In the genomic region with DNA sequence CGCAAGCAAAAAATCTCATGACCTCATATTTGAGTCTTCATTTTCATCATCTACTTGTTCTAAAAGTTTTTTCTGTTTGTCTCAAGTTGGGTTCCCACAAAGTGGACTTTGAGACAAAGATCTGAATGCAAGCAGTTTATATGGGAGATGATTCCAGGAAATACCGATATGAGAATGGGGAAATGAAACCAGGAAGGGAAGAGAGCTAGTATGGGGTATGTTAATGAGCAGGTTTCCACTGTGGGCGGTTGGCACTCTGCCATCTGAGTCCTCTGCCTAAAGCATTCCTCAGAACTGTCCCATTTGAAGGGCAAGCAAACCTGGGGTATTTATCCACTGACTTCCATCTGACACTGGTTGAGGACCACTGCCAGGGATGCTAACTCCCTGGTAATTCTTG, we compare ENCODE assay signal across 10 cellular contexts. TPM values are rescaled to one million over a fixed set of nuclear protein-coding genes. Genes with fewer than 3 reads are reported as not detected.
DNase-seq lines count a peak whose midpoint lies in the region; ATAC-seq and TF ChIP-seq lines count a peak whose summit lies in the region.
"Had no signal": no experiment of that assay in that cellular context is flagged by ENCODE, and none has a peak within 500 bp of the region (broad histone marks: within the 10 kb centered on the region; RNA-seq: fewer than 3 reads in every experiment).

No MANE protein-coding gene starts in this region.

- no peaks in the 10 kb centered on the region for H3K4me1 ChIP-seq in Caco-2
- H3K4me1 ChIP-seq: HAP-1 had no signal

- H3K36me3 ChIP-seq in Caco-2 (ENCODE audit: control insufficient read depth, insufficient read depth, low read length), result no peaks in the 10 kb centered on the region
- H3K36me3 ChIP-seq: HAP-1 had no signal

- POLR2A ChIA-PET in Caco-2 (lab: Charles Lee), result no interaction called here

- peaks cover 18% of the 10 kb centered on the region for H3K4me1 Mint-ChIP-seq in activated T-helper 17 cell treated with anti-CD3 and anti-CD28 coated beads, Interleukin-2, amount 50 U/mL, for 72 hours
- H3K4me1 Mint-ChIP-seq in Caco-2 (ENCODE audit: low read depth, unreplicated experiment), result no peaks in the 10 kb centered on the region

- peak overlapping the region; percentile 14 for H3K27ac Mint-ChIP-seq in activated T-helper 17 cell treated with anti-CD3 and anti-CD28 coated beads, Interleukin-2, amount 50 U/mL, for 72 hours
- no peak overlapping the region for H3K27ac Mint-ChIP-seq in Caco-2 (ENCODE audit: unreplicated experiment)

- no peaks in the 10 kb centered on the region for H3K9me3 Mint-ChIP-seq in activated T-helper 17 cell treated with anti-CD3 and anti-CD28 coated beads, Interleukin-2, amount 50 U/mL, for 72 hours
- H3K9me3 Mint-ChIP-seq in Caco-2 (ENCODE audit: unreplicated experiment), result peaks cover 14% of the 10 kb centered on the region

- peak overlapping the region; percentile 45 for H3K4me3 Mint-ChIP-seq in activated T-helper 17 cell treated with anti-CD3 and anti-CD28 coated beads, Interleukin-2, amount 50 U/mL, for 72 hours
- H3K4me3 Mint-ChIP-seq in Caco-2 (ENCODE audit: unreplicated experiment), result no peak overlapping the region

- no peaks in the 10 kb centered on the region for H3K36me3 Mint-ChIP-seq in activated T-helper 17 cell treated with anti-CD3 and anti-CD28 coated beads, Interleukin-2, amount 50 U/mL, for 72 hours (ENCODE audit: low read depth)
- H3K36me3 Mint-ChIP-seq in Caco-2 (ENCODE audit: insufficient read depth, unreplicated experiment), result no peaks in the 10 kb centered on the region

- ATAC-seq in HG02763 (IDR thresholded peaks at IDR 0.05; ENCODE audit: unreplicated experiment), result peak; percentile 58
- ATAC-seq in activated T-helper 17 cell treated with anti-CD3 and anti-CD28 coated beads, Interleukin-2, amount 50 U/mL, for 72 hours (replicated peaks), result peak; percentile 62
- no peak for ATAC-seq in GM19455 (IDR thresholded peaks at IDR 0.05; ENCODE audit: unreplicated experiment)

- CTCF ChIA-PET in Caco-2 (lab: Charles Lee), result no interaction called here

- H3K4me3 ChIP-seq in Caco-2 (ENCODE audit: low read depth, low read length), result no peak overlapping the region
- H3K4me3 ChIP-seq: HAP-1 had no signal

- BruUV-seq in Caco-2 (replicated peaks; lab: Mats Ljungman, UMichigan), result no TSS peak

- no peak for TF ChIP-seq CTCF in Caco-2 (IDR thresholded peaks at IDR 0.05; ENCODE audit: insufficient read depth in 1 of 2, low read depth in 1 of 2, low read length in 1 of 2, severe bottlenecking in 1 of 2, unreplicated experiment in 1 of 2)

- H3K27me3 ChIP-seq in Caco-2 (replicated peaks; ENCODE audit: control insufficient read depth, insufficient read depth, low read length), result no peaks in the 10 kb centered on the region

- H3K9me3 ChIP-seq in Caco-2, result no peaks in the 10 kb centered on the region
- H3K9me3 ChIP-seq: HAP-1 had no signal

- peak; percentile 32 for DNase-seq in Daoy (ENCODE audit: low read depth)
- peak; percentile 32 for DNase-seq in putamen (ENCODE audit: low spot score)
- no peak for DNase-seq in NCI-H2081 treated with DMSO at 0.1 percent for 48 hours (lab: John Stamatoyannopoulos, UW)
- DNase-seq in Caco-2, result no peak
- no peak for DNase-seq in stimulated activated naive CD4-positive, alpha-beta T cell treated with Interleukin-2 at 50 U/mL for 16 hours (lab: John Stamatoyannopoulos, UW)
- DNase-seq: T1000 had no signal

- no peaks in the 10 kb centered on the region for H3K27me3 Mint-ChIP-seq in activated T-helper 17 cell treated with anti-CD3 and anti-CD28 coated beads, Interleukin-2, amount 50 U/mL, for 72 hours
- peaks cover 2% of the 10 kb centered on the region for H3K27me3 Mint-ChIP-seq in Caco-2 (ENCODE audit: insufficient read depth, unreplicated experiment)

- intact Hi-C loops in Caco-2 (cut with micrococcal nuclease; ENCODE audit: unreplicated experiment), result no loop called here

RNA-seq across cellular contexts. Expression of gene ADPRH, which starts 8.8 kb away (rescaled TPM):
- 0.86 and 2.5 TPM in 2 replicates for total RNA-seq in Daoy (2014; rRNA removed; shearing (Covaris generic))
- total RNA-seq in activated T-helper 17 cell treated with anti-CD3 and anti-CD28 coated beads, Interleukin-2, amount 50 U/mL, for 72 hours, result 10 to 100 TPM; 11.4 to 14.7 TPM
- 2.8 TPM in 2 replicates for total RNA-seq in Caco-2 (2022)

RNA-seq across cellular contexts. Expression of gene PLA1A, which starts 9.6 kb away (rescaled TPM):
- total RNA-seq in Daoy (2014; rRNA removed; shearing (Covaris generic)), result not detected in 2 replicates
- under 1 TPM; 0.34 to 0.39 TPM for total RNA-seq in activated T-helper 17 cell treated with anti-CD3 and anti-CD28 coated beads, Interleukin-2, amount 50 U/mL, for 72 hours
- 0.46 and 0.75 TPM in 2 replicates for total RNA-seq in Caco-2 (2022)

RNA-seq across cellular contexts. Expression of gene CD80, which starts 28.7 kb away (rescaled TPM):
- total RNA-seq in Daoy (2014; rRNA removed; shearing (Covaris generic)), result not detected in 2 replicates
- 10 to 100 TPM; 24.3 to 28.8 TPM for total RNA-seq in activated T-helper 17 cell treated with anti-CD3 and anti-CD28 coated beads, Interleukin-2, amount 50 U/mL, for 72 hours
- not detected in 2 replicates for total RNA-seq in Caco-2 (2022)

Comparison
In these comparisons a context has a peak if more than half of its experiments do, and no peak if none do; other contexts are left out.
1. DNase-seq: peak in Daoy (single experiment) and putamen (single experiment); none in NCI-H2081 treated with DMSO at 0.1 percent for 48 hours (single experiment), Caco-2 (0 of 2) and stimulated activated naive CD4-positive, alpha-beta T cell treated with Interleukin-2 at 50 U/mL for 16 hours (single experiment).
2. RNA of gene CD80, which starts 28.7 kb away (total RNA-seq): 24.3 to 28.8 TPM in activated T-helper 17 cell treated with anti-CD3 and anti-CD28 coated beads, Interleukin-2, amount 50 U/mL, for 72 hours; not detected in Daoy and not detected in Caco-2; every median in the first group is over 10 times any median in the second.